9 cellular contexts compared by ENCODE assay signal in the genomic region with DNA sequence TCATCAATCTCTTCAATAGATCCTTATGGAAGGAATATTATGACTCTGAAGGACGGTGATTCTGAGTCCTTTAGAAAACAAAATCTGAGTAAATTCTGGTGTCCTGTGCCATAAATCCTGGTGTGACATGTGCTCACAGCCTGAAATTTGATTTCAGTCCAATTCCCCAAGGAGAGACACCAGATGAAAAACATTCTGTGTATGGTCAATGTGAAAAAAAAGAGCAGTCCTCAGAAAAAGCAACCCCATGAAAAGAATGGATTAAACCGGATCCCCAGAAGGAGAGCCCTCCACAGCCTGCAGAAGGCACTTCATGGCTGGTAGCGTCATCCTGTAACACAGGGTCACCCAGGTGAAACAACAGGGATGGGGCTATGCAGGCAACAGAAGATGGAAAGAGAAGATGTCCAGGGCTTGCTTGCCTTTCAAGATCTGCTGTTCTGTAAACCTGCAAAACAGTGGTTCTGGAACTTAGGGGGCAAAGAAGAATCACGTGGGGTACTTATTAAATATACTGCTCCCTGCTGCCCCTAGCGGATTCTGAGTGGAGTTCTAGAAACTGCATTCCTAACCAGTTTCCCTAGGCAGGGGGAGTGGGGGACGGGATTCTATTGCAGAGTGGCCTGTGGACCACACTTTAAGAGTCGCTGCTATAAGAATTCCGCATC.
DNase-seq lines count a peak whose midpoint lies in the region; ATAC-seq and TF ChIP-seq lines count a peak whose summit lies in the region.
"Had no signal": no experiment of that assay in that cellular context is flagged by ENCODE, and none has a peak within 500 bp of the region (broad histone marks: within the 10 kb centered on the region; RNA-seq: fewer than 3 reads in every experiment).

No MANE protein-coding gene starts in this region.

- POLR2A ChIA-PET in PC-9 (lab: Charles Lee; ENCODE audit: unreplicated experiment): interaction anchor here (0.6 kb wide), 2 partner anchors 40 to 44 kb away, joined by 4 to 6 read pairs; no protein-coding TSS in a partner anchor

- TF ChIP-seq POLR2A in thyroid gland (IDR thresholded peaks at IDR 0.05): no peak

- TF ChIP-seq CTCF in AG09309 (IDR thresholded peaks at IDR 0.05; ENCODE audit: control insufficient read depth, insufficient read depth, low read depth, low read length, missing control alignments) (peak; percentile 37), PC-9 (conservative IDR thresholded peaks at IDR 0.05) (peak; percentile 70), thyroid gland (IDR thresholded peaks at IDR 0.05) (peak; percentile 33 to 64 (median 54))

- DNase-seq in AG09309 (ENCODE audit: low read depth): no peak
- DNase-seq in PC-9: no peak
- peak; percentile 73 for DNase-seq in cerebellum (ENCODE audit: low spot score)
- DNase-seq in left kidney (ENCODE audit: low read depth, low spot score): peak; percentile 90
- DNase-seq in thyroid gland: peak; percentile 56 to 71
- no peak for DNase-seq in NCI-H1436 treated with DMSO at 0.1 percent for 48 hours (lab: John Stamatoyannopoulos, UW)

- intact Hi-C loops in PC-9 (cut with micrococcal nuclease; ENCODE audit: unreplicated experiment) (no loop called here), thyroid gland (cut with DNase I) (no loop called here)

- H3K79me2 ChIP-seq in PC-9 (ENCODE audit: low read depth): no peaks in the 10 kb centered on the region

- no peaks in the 10 kb centered on the region for H4K20me1 ChIP-seq in PC-9 (ENCODE audit: insufficient read depth)

- peak; percentile 54 for ATAC-seq in GM18519 (IDR thresholded peaks at IDR 0.05; ENCODE audit: low FRiP score, unreplicated experiment)
- peak; percentile 95 for ATAC-seq in HG03354 (IDR thresholded peaks at IDR 0.05; ENCODE audit: poor library complexity, severe bottlenecking, unreplicated experiment)
- ATAC-seq: left colon had no signal

- H3K36me3 ChIP-seq in PC-9 (ENCODE audit: low read depth) (no peaks in the 10 kb centered on the region), thyroid gland (no peaks in the 10 kb centered on the region)

- BruUV-seq in PC-9 (replicated peaks; lab: Mats Ljungman, UMichigan): no TSS peak

- H3K4me1 ChIP-seq in PC-9 (replicated peaks; ENCODE audit: insufficient read depth) (no peaks in the 10 kb centered on the region), thyroid gland (peaks cover 6 to 16% of the 10 kb centered on the region in 2 donors)

- CTCF ChIA-PET in PC-9 (lab: Charles Lee): interaction anchor here (0.7 kb wide), 1 partner anchor 117 kb away, joined by 3 read pairs; no protein-coding TSS in a partner anchor

- H3K27ac ChIP-seq in PC-9 (no peak overlapping the region), thyroid gland (peak overlapping the region in 1 of 3 donors; percentile 27)

- H3K27me3 ChIP-seq in PC-9 (ENCODE audit: insufficient read depth, low read depth) (peaks cover 6% of the 10 kb centered on the region; the same call in 1 of the 2 replicates), thyroid gland (no peaks in the 10 kb centered on the region)

- no peaks in the 10 kb centered on the region for H3K9me2 ChIP-seq in PC-9 (ENCODE audit: insufficient read depth)

- H3K9me3 ChIP-seq in PC-9 (ENCODE audit: insufficient read depth, low read depth) (peaks cover 3% of the 10 kb centered on the region; the same call in 1 of the 2 replicates), thyroid gland (no peaks in the 10 kb centered on the region)

- no peaks in the 10 kb centered on the region for H3F3A ChIP-seq in PC-9 (ENCODE audit: insufficient read depth, low read depth)

- no peak overlapping the region for H3K4me3 ChIP-seq in AG09309 (ENCODE audit: control insufficient read depth, low read depth, low read length)
- H3K4me3 ChIP-seq in PC-9: no peak overlapping the region
- peak overlapping the region in 1 of 3 donors; percentile 16 for H3K4me3 ChIP-seq in thyroid gland (replicated peaks in 1 of 3)

- H2AFZ ChIP-seq in PC-9: no peak overlapping the region

- 29 to 32% methylated on average over 8 of the region's 8 CpGs for WGBS in thyroid gland, 2 donors

- H3K4me2 ChIP-seq in PC-9: peak overlapping the region; percentile 20

Comparison
In these comparisons a context has a peak if more than half of its experiments do, and no peak if none do; other contexts are left out.
1. DNase-seq: peak in cerebellum (single experiment), left kidney (single experiment) and thyroid gland (2 of 2); none in AG09309 (single experiment), PC-9 (0 of 2) and NCI-H1436 treated with DMSO at 0.1 percent for 48 hours (single experiment).
2. Peak in every context shown above with its lines, with median percentiles within 50 percentile points of each other: CTCF ChIP-seq.